Comparison of ENCODE assay signal across 9 cellular contexts in genomic region chr1:182149411-182149965, GRCh38.
A peak's percentile ranks its signal among the peaks of the same experiment; 100 is the strongest.
DNase-seq lines count a peak whose midpoint lies in the region; ATAC-seq and TF ChIP-seq lines count a peak whose summit lies in the region.
"Had no signal": no experiment of that assay in that cellular context is flagged by ENCODE, and none has a peak within 500 bp of the region (broad histone marks: within the 10 kb centered on the region; RNA-seq: fewer than 3 reads in every experiment).

No MANE protein-coding gene starts in this region.

- TF ChIP-seq POLR2A in adrenal gland (IDR thresholded peaks at IDR 0.05) = no peak

- WGBS in adrenal gland, 4 donors = 67 to 71% (median 68%) methylated on average over 6 of the region's 6 CpGs

- no peaks in the 10 kb centered on the region for H3K36me3 ChIP-seq in adrenal gland (replicated peaks in 1 of 2)
- H3K36me3 ChIP-seq: ovary had no signal

- H3K4me1 ChIP-seq in adrenal gland (replicated peaks in 1 of 2) = peaks cover 4 to 8% of the 10 kb centered on the region in 2 donors

- DNase-seq in stimulated activated CD4-positive, alpha-beta T cell treated with anti-CD3 and anti-CD28 coated beads, Interleukin-1b, Interleukin-23, amount 100 ng/mL, for 48 hours = peak; percentile 20
- DNase-seq in stimulated activated CD4-positive, alpha-beta T cell treated with anti-CD3 and anti-CD28 coated beads, Interleukin-4, amount 100 ng/mL, for 1 hour = no peak
- DNase-seq in adrenal gland (peak; percentile 26 to 73 (median 57)), left kidney (ENCODE audit: low read depth, low spot score) (peak; percentile 20), GM19238 (ENCODE audit: insufficient read length, low spot score) (no peak), NCI-H146 (lab: John Stamatoyannopoulos, UW) (no peak)
- no peak for DNase-seq in activated effector memory CD4-positive, alpha-beta T cell treated with anti-CD3 and anti-CD28 coated beads, Interleukin-2, amount 50 U/mL, for 16 hours

- H3K27ac ChIP-seq in adrenal gland = peak overlapping the region in 4 of 5 donors; percentile 31 to 62 (median 44)
- H3K27ac ChIP-seq: ovary had no signal

- no peak for ATAC-seq in GM18498 (IDR thresholded peaks at IDR 0.05; ENCODE audit: unreplicated experiment)

- no peaks in the 10 kb centered on the region for H3K9me3 ChIP-seq in adrenal gland (replicated peaks in 1 of 3)
- H3K9me3 ChIP-seq: ovary had no signal

- TF ChIP-seq CTCF in adrenal gland (IDR thresholded peaks at IDR 0.05) = no peak

- no peak overlapping the region for H3K4me3 ChIP-seq in adrenal gland
- H3K4me3 ChIP-seq: ovary had no signal

- H3K27me3 ChIP-seq in adrenal gland = no peaks in the 10 kb centered on the region
- H3K27me3 ChIP-seq: ovary had no signal

- intact Hi-C loops in adrenal gland (cut with DNase I) = no loop called here

Comparison
In these comparisons a context has a peak if more than half of its experiments do, and no peak if none do; other contexts are left out.
1. DNase-seq: peak in stimulated activated CD4-positive, alpha-beta T cell treated with anti-CD3 and anti-CD28 coated beads, Interleukin-1b, Interleukin-23, amount 100 ng/mL, for 48 hours (single experiment), adrenal gland (7 of 7) and left kidney (single experiment); none in stimulated activated CD4-positive, alpha-beta T cell treated with anti-CD3 and anti-CD28 coated beads, Interleukin-4, amount 100 ng/mL, for 1 hour (single experiment), GM19238 (single experiment), activated effector memory CD4-positive, alpha-beta T cell treated with anti-CD3 and anti-CD28 coated beads, Interleukin-2, amount 50 U/mL, for 16 hours (single experiment) and NCI-H146 (single experiment).